In genomic region chr2:120867290-120868231, GRCh38 we compare ENCODE assay signal across 8 cellular contexts.
DNase-seq lines count a peak whose midpoint lies in the region; ATAC-seq and TF ChIP-seq lines count a peak whose summit lies in the region.

No MANE protein-coding gene starts in this region.

- no peak overlapping the region for H2BK12ac ChIP-seq in trophoblast cell (ENCODE audit: low read length)

- H3K27ac Mint-ChIP-seq in WTC11 = no peak overlapping the region; the same call in 1 of the 2 replicates

- H3K18ac ChIP-seq in trophoblast cell (ENCODE audit: low read length) = no peak overlapping the region

- no peak overlapping the region for H4K12ac ChIP-seq in trophoblast cell (ENCODE audit: low read depth, low read length)

- peak overlapping the region; percentile 49 for H3K4me3 Mint-ChIP-seq in WTC11

- no peak overlapping the region for H2BK5ac ChIP-seq in trophoblast cell (ENCODE audit: low read depth, low read length, poor library complexity)

- no peaks in the 10 kb centered on the region for H3K79me2 ChIP-seq in trophoblast cell (ENCODE audit: control insufficient read depth, insufficient read depth, low read length, poor library complexity)

- H3K36me3 ChIP-seq in heart left ventricle (no peaks in the 10 kb centered on the region), trophoblast cell (ENCODE audit: control insufficient read depth in 1 of 2, insufficient read depth in 2 of 2, low read length in 2 of 2) (no peaks in the 10 kb centered on the region)

- H3K4me3 ChIP-seq in heart left ventricle (peak overlapping the region; percentile 0 to 54 (median 44)), trophoblast cell (ENCODE audit: low read depth, low read length) (no peak overlapping the region)

- POLR2A ChIA-PET in WTC11 (lab: Charles Lee) = interaction anchor here (0.9 kb wide), 1 partner anchor 9 kb away, joined by 3 read pairs; no protein-coding TSS in a partner anchor

- CTCF ChIA-PET in WTC11 (lab: Charles Lee) = interaction anchor here (0.6 to 3.8 kb wide), 8 partner anchors 9 to 207 kb away, joined by 3 to 13 read pairs (median 4); no protein-coding TSS in a partner anchor

- WGBS in heart left ventricle, 4 donors = 16 to 21% (median 20%) methylated on average over 45 to 54 of the region's 54 CpGs
- no CpG with 5 or more reads among the region's 54 CpGs for WGBS in trophoblast cell (ENCODE audit: extremely low coverage, insufficient coverage, insufficient read length)

- H3K14ac ChIP-seq in trophoblast cell (ENCODE audit: low read length) = no peak overlapping the region

- no peak overlapping the region for H3K23ac ChIP-seq in trophoblast cell (ENCODE audit: low read length)

- peaks cover 0 to 9% (median 0%) of the 10 kb centered on the region in 9 donors for H3K27me3 ChIP-seq in heart left ventricle
- no peaks in the 10 kb centered on the region for H3K27me3 ChIP-seq in trophoblast cell (ENCODE audit: insufficient read depth, low read length)

- no peaks in the 10 kb centered on the region for H3K27me3 Mint-ChIP-seq in WTC11 (ENCODE audit: low read depth)

- H3K4me1 ChIP-seq in heart left ventricle = peaks cover 0 to 30% (median 6%) of the 10 kb centered on the region in 12 donors
- H3K4me1 ChIP-seq in trophoblast cell (ENCODE audit: control insufficient read depth in 1 of 2, insufficient read depth in 2 of 2, low read length in 2 of 2) = peaks cover 6 to 14% of the 10 kb centered on the region in 2 experiments

- H3K9me3 Mint-ChIP-seq in WTC11 = no peaks in the 10 kb centered on the region

- no peak overlapping the region for H4K91ac ChIP-seq in trophoblast cell (ENCODE audit: low read depth, low read length)

- DNase-seq in EH (ENCODE audit: low read depth) (peak; percentile 91), WTC11 (ENCODE audit: low spot score) (peak; percentile 55), heart left ventricle (peak; percentile 72 to 86 (median 84)), trophoblast cell (peak; percentile 90 to 93), GM19240 (ENCODE audit: insufficient read length, low spot score) (no peak)
- no peak for DNase-seq in activated CD4-positive, CD25-positive, alpha-beta regulatory T cell (lab: John Stamatoyannopoulos, UW)

- no peak overlapping the region for H2AFZ ChIP-seq in trophoblast cell (ENCODE audit: insufficient read depth, low read length, poor library complexity)

- peaks cover 53% of the 10 kb centered on the region for H3K4me1 Mint-ChIP-seq in WTC11

- no peak for TF ChIP-seq POLR2A in heart left ventricle (IDR thresholded peaks at IDR 0.05)

- peak; percentile 56 for ATAC-seq in WTC11
- ATAC-seq in heart left ventricle = peak; percentile 56 to 90 (median 83)
- ATAC-seq in HG02852 (IDR thresholded peaks at IDR 0.05; ENCODE audit: unreplicated experiment) = no peak
- ATAC-seq in GM19324 (IDR thresholded peaks at IDR 0.05; ENCODE audit: low FRiP score, unreplicated experiment) = no peak

- H3K9me3 ChIP-seq in heart left ventricle = no peaks in the 10 kb centered on the region
- peaks cover 2% of the 10 kb centered on the region for H3K9me3 ChIP-seq in trophoblast cell (ENCODE audit: insufficient read depth, low read depth, low read length)

- TF ChIP-seq CTCF in WTC11 (IDR thresholded peaks at IDR 0.05) = no peak
- no peak for TF ChIP-seq CTCF in heart left ventricle (IDR thresholded peaks at IDR 0.05)

- H3K36me3 Mint-ChIP-seq in WTC11 = no peaks in the 10 kb centered on the region

- H3K79me1 ChIP-seq in trophoblast cell (ENCODE audit: low read length) = no peaks in the 10 kb centered on the region

- no peak overlapping the region for H2AK5ac ChIP-seq in trophoblast cell (ENCODE audit: low read length)

- no peak overlapping the region for H3K9ac ChIP-seq in trophoblast cell (ENCODE audit: low read length)

- H4K8ac ChIP-seq in trophoblast cell (ENCODE audit: low read depth, low read length) = no peak overlapping the region

- intact Hi-C loops in heart left ventricle (cut with DNase I) = loop anchor here in 2 of 10 donors (5.0 to 10.0 kb wide), 2 partner anchors 130 to 133 kb away; partner anchors contain the start of gene GLI2 (in 2 of the 2)

- no peak overlapping the region for H3K4ac ChIP-seq in trophoblast cell (ENCODE audit: low read depth, low read length)

- no peak overlapping the region for H2BK120ac ChIP-seq in trophoblast cell (ENCODE audit: insufficient read depth, low read length, poor library complexity)

- H3K4me2 ChIP-seq in trophoblast cell (ENCODE audit: low read length) = peak overlapping the region; percentile 53

- peak overlapping the region; percentile 6 to 87 (median 74) for H3K27ac ChIP-seq in heart left ventricle
- no peak overlapping the region for H3K27ac ChIP-seq in trophoblast cell (ENCODE audit: low read depth, low read length)

TF ChIP-seq in WTC11, 78 proteins besides CTCF, POLR2A, EP300 and RAD21 (continues in another document):
- TF ChIP-seq ZMAT4 (CRISPR knock-in tag; IDR thresholded peaks at IDR 0.05) (no peak), JUN (CRISPR knock-in tag; IDR thresholded peaks at IDR 0.05) (no peak), USF2 (CRISPR knock-in tag; IDR thresholded peaks at IDR 0.05) (no peak), FOXP1 (CRISPR knock-in tag; IDR thresholded peaks at IDR 0.05; ENCODE audit: borderline replicate concordance) (peak; percentile 61; the same call in 1 of the 2 replicates), IRF2 (CRISPR knock-in tag; IDR thresholded peaks at IDR 0.05; ENCODE audit: borderline replicate concordance, low read depth) (no peak), SMAD3 (CRISPR knock-in tag; IDR thresholded peaks at IDR 0.05; ENCODE audit: borderline replicate concordance) (no peak), GRHL2 (CRISPR knock-in tag; IDR thresholded peaks at IDR 0.05; ENCODE audit: insufficient replicate concordance, severe bottlenecking) (no peak), ZNF317 (CRISPR knock-in tag; IDR thresholded peaks at IDR 0.05; ENCODE audit: borderline replicate concordance, low read depth) (no peak), E2F5 (CRISPR knock-in tag; IDR thresholded peaks at IDR 0.05) (0 out of 2 replicates have a peak, but pooled peaks have one; percentile 13), ZNF138 (CRISPR knock-in tag; conservative IDR thresholded peaks at IDR 0.05) (no peak), ZNF532 (CRISPR knock-in tag; IDR thresholded peaks at IDR 0.05; ENCODE audit: borderline replicate concordance) (no peak), ETV6 (CRISPR knock-in tag; IDR thresholded peaks at IDR 0.05) (no peak)

Comparison
In these comparisons a context has a peak if more than half of its experiments do, and no peak if none do; other contexts are left out.
1. DNase-seq: peak in EH (single experiment), WTC11 (single experiment), heart left ventricle (5 of 5) and trophoblast cell (2 of 2); none in activated CD4-positive, CD25-positive, alpha-beta regulatory T cell (0 of 4) and GM19240 (single experiment).
2. ATAC-seq: peak in WTC11 (single experiment) and heart left ventricle (4 of 4); none in HG02852 (single experiment) and GM19324 (single experiment).